ENCODE assay signal across 8 cellular contexts in the genomic region with DNA sequence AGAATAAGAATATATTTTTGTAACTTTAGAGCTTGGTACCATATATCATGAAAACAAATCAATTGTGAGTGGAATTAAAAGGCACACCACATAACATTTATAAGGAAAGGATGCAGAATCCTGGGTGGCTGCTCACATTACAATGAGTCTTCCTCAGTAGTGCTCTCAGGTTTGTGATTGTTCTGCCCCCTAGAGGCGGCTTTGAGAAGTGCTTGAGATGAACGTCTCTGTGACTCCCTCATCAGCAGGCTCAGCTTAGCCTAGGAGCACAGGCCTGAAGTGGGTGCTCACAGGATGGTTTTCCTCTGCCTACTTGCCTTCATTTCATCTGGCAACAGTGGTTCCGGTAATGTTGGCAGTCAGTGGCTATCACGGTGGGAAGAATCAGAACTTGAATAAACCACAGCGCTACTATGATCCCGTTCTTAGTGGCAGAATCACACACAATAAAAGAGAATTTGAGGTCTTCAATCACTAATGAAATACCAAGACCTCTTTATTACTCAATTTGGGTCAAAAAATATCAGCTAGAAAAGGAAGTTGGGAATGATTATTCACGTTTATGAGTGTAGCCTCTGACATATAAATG. TPM values are rescaled to one million over a fixed set of nuclear protein-coding genes. Genes with fewer than 3 reads are reported as not detected.
DNase-seq lines count a peak whose midpoint lies in the region; ATAC-seq and TF ChIP-seq lines count a peak whose summit lies in the region.

No MANE protein-coding gene starts in this region.

- CTCF ChIA-PET in activated B cell treated with CpG ODN at 0.5 μM for 24 hours (lab: Charles Lee): interaction anchor here (1.0 to 7.1 kb wide), 11 partner anchors 9 to 173 kb away, joined by 3 to 74 read pairs (median 4); no protein-coding TSS in a partner anchor

- peaks cover 10% of the 10 kb centered on the region for H3K9me3 Mint-ChIP-seq in activated B cell treated with CpG ODN at 0.5 μM for 24 hours

- H3K4me1 Mint-ChIP-seq in activated B cell treated with CpG ODN at 0.5 μM for 24 hours: peaks cover 7% of the 10 kb centered on the region

- H3K27ac Mint-ChIP-seq in activated B cell treated with CpG ODN at 0.5 μM for 24 hours: no peak overlapping the region

- POLR2A ChIA-PET in activated B cell treated with CpG ODN at 0.5 μM for 24 hours (lab: Charles Lee): no interaction called here

- no peaks in the 10 kb centered on the region for H3K36me3 Mint-ChIP-seq in activated B cell treated with CpG ODN at 0.5 μM for 24 hours (ENCODE audit: low read depth)

- DNase-seq in AG10803 (ENCODE audit: low read depth) (peak; percentile 70), NCI-H2171 (lab: John Stamatoyannopoulos, UW) (peak; percentile 15), activated B cell treated with CpG ODN at 0.5 μM for 24 hours (peak; percentile 44), cerebellar cortex (ENCODE audit: low spot score) (peak; percentile 89), left colon (peak; percentile 60 to 80)
- peak; percentile 79 for DNase-seq in stimulated activated CD4-positive, alpha-beta T cell treated with anti-CD3 and anti-CD28 coated beads, Interleukin-4, amount 100 ng/mL, for 24 hours

- intact Hi-C loops in activated B cell treated with CpG ODN at 0.5 μM for 24 hours (cut with micrococcal nuclease) (loop anchor here (1.0 to 5.0 kb wide), 3 partner anchors 40 to 166 kb away; partner anchors contain the start of gene B4GALT6), left colon (cut with DNase I, micrococcal nuclease) (loop anchor here in 1 of 2 donors (5.0 kb wide), 1 partner anchor 165 kb away; no protein-coding TSS in a partner anchor)

- peaks cover 25% of the 10 kb centered on the region for H3K27me3 Mint-ChIP-seq in activated B cell treated with CpG ODN at 0.5 μM for 24 hours

- ATAC-seq in GM18870 (IDR thresholded peaks at IDR 0.05; ENCODE audit: unreplicated experiment): peak; percentile 97
- peak; percentile 97 for ATAC-seq in HG03095 (IDR thresholded peaks at IDR 0.05; ENCODE audit: unreplicated experiment)
- peak; percentile 90 for ATAC-seq in activated B cell treated with CpG ODN at 0.5 μM for 24 hours (ENCODE audit: low read depth)
- ATAC-seq in left colon: peak; percentile 99

- H3K4me3 Mint-ChIP-seq in activated B cell treated with CpG ODN at 0.5 μM for 24 hours: no peak overlapping the region

- no peak overlapping the region for H3K4me3 ChIP-seq in AG10803 (ENCODE audit: low read length)

- peak; percentile 96 for TF ChIP-seq CTCF in AG10803 (conservative IDR thresholded peaks at IDR 0.05; ENCODE audit: low read length)
- TF ChIP-seq CTCF in activated B cell treated with CpG ODN at 0.5 μM for 24 hours (IDR thresholded peaks at IDR 0.05): peak; percentile 45

RNA-seq across cellular contexts. Expression of gene B4GALT6, which starts 38.1 kb away (rescaled TPM):
- total RNA-seq in activated B cell treated with CpG ODN at 0.5 μM for 24 hours: 3.1 and 3.8 TPM in 2 replicates
- 1 to 10 TPM; 5.2 to 6.0 TPM for total RNA-seq in left colon

RNA-seq across cellular contexts. Expression of gene SLC25A52, which starts 38.2 kb away (rescaled TPM):
- not detected in 2 replicates for total RNA-seq in activated B cell treated with CpG ODN at 0.5 μM for 24 hours
- not detected for total RNA-seq in left colon

Comparison
In these comparisons a context has a peak if more than half of its experiments do, and no peak if none do; other contexts are left out.
1. DNase-seq: peak in every context shown above with its lines; median percentile 89 in cerebellar cortex; 79 in stimulated activated CD4-positive, alpha-beta T cell treated with anti-CD3 and anti-CD28 coated beads, Interleukin-4, amount 100 ng/mL, for 24 hours; 70 in AG10803; 70 in left colon; 44 in activated B cell treated with CpG ODN at 0.5 μM for 24 hours; 15 in NCI-H2171.